8 cellular contexts compared by ENCODE assay signal in the genomic region with DNA sequence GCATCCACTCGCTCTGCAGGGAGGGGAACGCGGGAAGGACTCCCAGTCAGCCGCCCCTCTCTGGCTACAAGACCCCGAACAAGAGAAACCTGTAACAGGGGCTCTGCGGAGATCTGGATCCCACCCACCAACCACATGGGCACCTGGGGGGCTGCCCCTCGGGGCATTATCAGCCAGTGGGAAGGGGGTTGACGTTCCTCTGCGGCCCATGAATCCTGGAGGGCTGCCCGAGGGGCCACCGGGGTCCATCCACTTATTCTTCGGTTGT. TPM values are rescaled to one million over a fixed set of nuclear protein-coding genes. Genes with fewer than 3 reads are reported as not detected.
DNase-seq lines count a peak whose midpoint lies in the region; ATAC-seq and TF ChIP-seq lines count a peak whose summit lies in the region.

No MANE protein-coding gene starts in this region.

- H3K27ac ChIP-seq in A673 (ENCODE audit: low read depth, low read length, poor library complexity, severe bottlenecking) (no peak overlapping the region), HUES6 (ENCODE audit: low read depth, low read length) (no peak overlapping the region), muscle layer of duodenum (ENCODE audit: low read length) (peak overlapping the region; percentile 43)

- H3K27me3 ChIP-seq in A673 (replicated peaks; ENCODE audit: insufficient read depth, low read depth, low read length, poor library complexity) (no peaks in the 10 kb centered on the region), HUES6 (ENCODE audit: control insufficient read depth, insufficient read depth, low read length) (peaks cover 8% of the 10 kb centered on the region), muscle layer of duodenum (ENCODE audit: low read depth, low read length) (peaks cover 10% of the 10 kb centered on the region)

- H3K4me1 ChIP-seq in A673 (ENCODE audit: insufficient read depth, low read length, poor library complexity, severe bottlenecking) (peaks cover 31% of the 10 kb centered on the region), HUES6 (ENCODE audit: control insufficient read depth, insufficient read depth, low read length) (peaks cover 21% of the 10 kb centered on the region), muscle layer of duodenum (ENCODE audit: control insufficient read depth in 1 of 2, insufficient read depth in 2 of 2, low read length in 2 of 2) (peaks cover 14 to 76% of the 10 kb centered on the region in 2 donors)

- POLR2A ChIA-PET in A673 (lab: Charles Lee; ENCODE audit: low non-redundant PET) = no interaction called here

- H3K9me3 ChIP-seq in A673 (ENCODE audit: low read depth, low read length, poor library complexity, severe bottlenecking) (no peaks in the 10 kb centered on the region), HUES6 (ENCODE audit: control insufficient read depth, insufficient read depth, low read depth, low read length) (no peaks in the 10 kb centered on the region), muscle layer of duodenum (ENCODE audit: control insufficient read depth in 1 of 2, low read length in 2 of 2) (no peaks in the 10 kb centered on the region)

- H3K4me3 ChIP-seq in A673 (ENCODE audit: low read depth, low read length, poor library complexity, severe bottlenecking) = peak overlapping the region; percentile 56
- H3K4me3 ChIP-seq in HUES6 (ENCODE audit: low read depth, low read length) = peak overlapping the region; percentile 87
- H3K4me3 ChIP-seq in choroid plexus epithelial cell (ENCODE audit: low read depth, low read length) = peak overlapping the region; percentile 99
- H3K4me3 ChIP-seq in muscle layer of duodenum (ENCODE audit: low read depth in 1 of 2, low read length in 2 of 2) = peak overlapping the region; percentile 55 to 79

- DNase-seq in A673 (ENCODE audit: low spot score) = no peak
- DNase-seq in choroid plexus epithelial cell (ENCODE audit: low read depth) = no peak
- no peak for DNase-seq in NCI-H226
- DNase-seq in putamen (ENCODE audit: low spot score) = no peak

- peak overlapping the region; percentile 90 for H3K9ac ChIP-seq in HUES6 (ENCODE audit: low read length)

- TF ChIP-seq CTCF in A673 (conservative IDR thresholded peaks at IDR 0.05; ENCODE audit: low read depth, low read length) = no peak
- TF ChIP-seq CTCF in choroid plexus epithelial cell (conservative IDR thresholded peaks at IDR 0.05; ENCODE audit: low read depth, low read length) = no peak

- intact Hi-C loops in A673 (cut with micrococcal nuclease; ENCODE audit: unreplicated experiment) = loop anchor here (5.0 kb wide), 1 partner anchor 117 kb away; no protein-coding TSS in a partner anchor

- H3K36me3 ChIP-seq in A673 (ENCODE audit: insufficient read depth, low read length, poor library complexity, severe bottlenecking) = no peaks in the 10 kb centered on the region
- peaks cover 13% of the 10 kb centered on the region for H3K36me3 ChIP-seq in HUES6 (ENCODE audit: control insufficient read depth, insufficient read depth, low read length)
- H3K36me3 ChIP-seq in muscle layer of duodenum (ENCODE audit: control insufficient read depth in 1 of 2, insufficient read depth in 2 of 2, low read length in 2 of 2) = peaks cover 3 to 8% of the 10 kb centered on the region in 2 donors

- ATAC-seq in GM19395 (IDR thresholded peaks at IDR 0.05; ENCODE audit: unreplicated experiment) (no peak), GM21786 (IDR thresholded peaks at IDR 0.05; ENCODE audit: unreplicated experiment) (no peak)

- BruUV-seq in A673 (replicated peaks; lab: Mats Ljungman, UMichigan) = no TSS peak

- CTCF ChIA-PET in A673 (lab: Charles Lee) = no interaction called here

RNA-seq across cellular contexts. Expression of a gene that starts 1.8 kb away (rescaled TPM):
- 34.4 and 42.0 TPM in 2 replicates for total RNA-seq in A673 (2021)

RNA-seq across cellular contexts. Expression of a gene that starts 2.6 kb away (rescaled TPM):
- 217 and 232 TPM in 2 replicates for total RNA-seq in A673 (2021)

RNA-seq across cellular contexts. Expression of a gene that starts 19.8 kb away (rescaled TPM):
- total RNA-seq in A673 (2021) = 6.6 and 8.5 TPM in 2 replicates

RNA-seq across cellular contexts. Expression of a gene that starts 44.9 kb away (rescaled TPM):
- total RNA-seq in A673 (2021) = 41.4 and 59.5 TPM in 2 replicates

RNA-seq across cellular contexts. Expression of a gene that starts 49.4 kb away (rescaled TPM):
- total RNA-seq in A673 (2021) = 28.0 and 35.7 TPM in 2 replicates
